ENCODE assay signal across 18 cellular contexts in genomic region chr3:8888296-8888915, GRCh38.
A peak's percentile ranks its signal among the peaks of the same experiment; 100 is the strongest.
DNase-seq lines count a peak whose midpoint lies in the region; ATAC-seq, FAIRE-seq and TF ChIP-seq lines count a peak whose summit lies in the region.
"Had no signal": no experiment of that assay in that cellular context is flagged by ENCODE, and none has a peak within 500 bp of the region (broad histone marks: within the 10 kb centered on the region; RNA-seq: fewer than 3 reads in every experiment).

No MANE protein-coding gene starts in this region.

- H3K36me3 Mint-ChIP-seq in type B pancreatic cell, result peaks cover 29% of the 10 kb centered on the region

- CTCF ChIA-PET in AG04450 (lab: Charles Lee), result interaction anchor here (0.6 to 3.6 kb wide), 5 partner anchors 12 to 272 kb away, joined by 3 to 28 read pairs (median 5); partner anchors contain the start of gene OXTR

- ATAC-seq in GM21717 (IDR thresholded peaks at IDR 0.05; ENCODE audit: unreplicated experiment), result no peak
- ATAC-seq: body of pancreas, HCT116, left lobe of liver had no signal

- H3K4me1 Mint-ChIP-seq in type B pancreatic cell (ENCODE audit: unreplicated experiment), result peaks cover 6% of the 10 kb centered on the region

- no peak for TF ChIP-seq CTCF in AG04450 (IDR thresholded peaks at IDR 0.05; ENCODE audit: low read depth, low read length)
- no peak for TF ChIP-seq CTCF in choroid plexus epithelial cell (conservative IDR thresholded peaks at IDR 0.05; ENCODE audit: low read depth, low read length)
- TF ChIP-seq CTCF in type B pancreatic cell (conservative IDR thresholded peaks at IDR 0.05), result no peak
- no peak for TF ChIP-seq CTCF in D721Med (IDR thresholded peaks at IDR 0.05; ENCODE audit: insufficient read depth, missing control alignments)

- H3K27me3 Mint-ChIP-seq in type B pancreatic cell, result no peaks in the 10 kb centered on the region
- H3K27me3 Mint-ChIP-seq: stimulated activated naive CD8-positive, alpha-beta T cell treated with anti-CD3 and anti-CD28 coated beads, Interleukin-15, Interleukin-2, amounts not matched to agents 100 ng/mL and 50 ng/mL, for 24 hours had no signal

- no peak overlapping the region for H3K27ac Mint-ChIP-seq in type B pancreatic cell
- H3K27ac Mint-ChIP-seq: stimulated activated naive CD8-positive, alpha-beta T cell treated with anti-CD3 and anti-CD28 coated beads, Interleukin-15, Interleukin-2, amounts not matched to agents 100 ng/mL and 50 ng/mL, for 24 hours had no signal

- H3K9me3 Mint-ChIP-seq in type B pancreatic cell, result no peaks in the 10 kb centered on the region
- H3K9me3 Mint-ChIP-seq: stimulated activated naive CD8-positive, alpha-beta T cell treated with anti-CD3 and anti-CD28 coated beads, Interleukin-15, Interleukin-2, amounts not matched to agents 100 ng/mL and 50 ng/mL, for 24 hours had no signal

- FAIRE-seq in D721Med (lab: Jason Lieb, UNC), result no peak
- FAIRE-seq: A549 had no signal

- H3K27ac ChIP-seq in AG04450 (ENCODE audit: low read depth, low read length), result peak overlapping the region; percentile 95
- peak overlapping the region; percentile 32 for H3K27ac ChIP-seq in mesodermal cell (ENCODE audit: low read depth, low read length, severe bottlenecking)
- H3K27ac ChIP-seq: A549, body of pancreas, parathyroid adenoma had no signal

- H3K4me3 Mint-ChIP-seq in type B pancreatic cell, result no peak overlapping the region
- H3K4me3 Mint-ChIP-seq: stimulated activated naive CD8-positive, alpha-beta T cell treated with anti-CD3 and anti-CD28 coated beads, Interleukin-15, Interleukin-2, amounts not matched to agents 100 ng/mL and 50 ng/mL, for 24 hours had no signal

- no peaks in the 10 kb centered on the region for H3K27me3 ChIP-seq in AG04450 (ENCODE audit: control insufficient read depth, insufficient read depth, low read length)
- H3K27me3 ChIP-seq: body of pancreas had no signal

- WGBS in mesodermal cell (ENCODE audit: insufficient coverage in 2 of 2), 2 experiments, result 100% methylated on average over 1 to 3 of the region's 6 CpGs

- POLR2A ChIA-PET in AG04450 (lab: Yijun Ruan, JAX), result interaction anchor here (0.6 to 2.9 kb wide), 6 partner anchors 10 to 119 kb away, joined by 3 to 20 read pairs (median 3); partner anchors contain the start of gene OXTR

- peak; percentile 66 for DNase-seq in AG04450 (ENCODE audit: low read depth, low spot score)
- DNase-seq in LHCN-M2 (ENCODE audit: low read depth), result peak; percentile 85
- DNase-seq in choroid plexus epithelial cell (ENCODE audit: low read depth), result peak; percentile 92
- DNase-seq in type B pancreatic cell (ENCODE audit: extremely low spot score, unreplicated experiment), result no peak
- no peak for DNase-seq in NCI-H82 (lab: John Stamatoyannopoulos, UW)
- DNase-seq in D721Med (ENCODE audit: insufficient read length, low spot score), result no peak
- DNase-seq: activated CD4-positive, alpha-beta T cell treated with anti-CD3 and anti-CD28 coated beads for 4 hours; activated CD8-positive, alpha-beta memory T cell treated with anti-CD3 and anti-CD28 coated beads, Interleukin-2, amount 50 U/mL, for 48 hours; activated gamma-delta T cell treated with Interleukin-2 at 50 U/mL for 16 hours; body of pancreas; NCI-H187 had no signal

- peaks cover 18% of the 10 kb centered on the region for H3K36me3 ChIP-seq in mesodermal cell (ENCODE audit: control insufficient read depth, insufficient read depth, low read length)

- peaks cover 9% of the 10 kb centered on the region for H3K4me1 ChIP-seq in mesodermal cell (ENCODE audit: control insufficient read depth, insufficient read depth, low read length, poor library complexity, severe bottlenecking)
- H3K4me1 ChIP-seq: A549, body of pancreas, parathyroid adenoma had no signal

- H3K4me3 ChIP-seq in AG04450 (ENCODE audit: low read depth, low read length) (no peak overlapping the region), choroid plexus epithelial cell (ENCODE audit: low read depth, low read length) (no peak overlapping the region), mesodermal cell (ENCODE audit: extremely low read depth, insufficient read depth, low read length, poor library complexity, severe bottlenecking) (no peak overlapping the region)
- H3K4me3 ChIP-seq: A549, body of pancreas had no signal

- H3K9me3 ChIP-seq in AG04450 (ENCODE audit: control insufficient read depth, insufficient read depth, low read length) (peaks cover 1% of the 10 kb centered on the region; the same call in 1 of the 2 replicates), mesodermal cell (ENCODE audit: control insufficient read depth, low read length) (peaks cover 7% of the 10 kb centered on the region)
- H3K9me3 ChIP-seq: A549, body of pancreas had no signal

Comparison
In these comparisons a context has a peak if more than half of its experiments do, and no peak if none do; other contexts are left out.
1. DNase-seq: peak in AG04450 (single experiment), LHCN-M2 (single experiment) and choroid plexus epithelial cell (single experiment); none in type B pancreatic cell (single experiment), NCI-H82 (single experiment) and D721Med (single experiment).